In genomic region chr7:1529383-1530116, GRCh38 we compare ENCODE assay signal across 9 cellular contexts. TPM values are rescaled to one million over a fixed set of nuclear protein-coding genes. Genes with fewer than 3 reads are reported as not detected.
DNase-seq lines count a peak whose midpoint lies in the region; ATAC-seq and TF ChIP-seq lines count a peak whose summit lies in the region.
"Had no signal": no experiment of that assay in that cellular context is flagged by ENCODE, and none has a peak within 500 bp of the region (broad histone marks: within the 10 kb centered on the region; RNA-seq: fewer than 3 reads in every experiment).

No MANE protein-coding gene starts in this region.

- peaks cover 33% of the 10 kb centered on the region for H3K4me1 Mint-ChIP-seq in activated T-cell treated with anti-CD3 and anti-CD28 coated beads, Interleukin-2, amount 50 U/mL, for 24 hours (ENCODE audit: low read depth)

- H3K36me3 Mint-ChIP-seq in activated T-cell treated with anti-CD3 and anti-CD28 coated beads, Interleukin-2, amount 50 U/mL, for 24 hours (ENCODE audit: low read depth): peaks cover 27% of the 10 kb centered on the region

- H3K4me3 Mint-ChIP-seq in activated T-cell treated with anti-CD3 and anti-CD28 coated beads, Interleukin-2, amount 50 U/mL, for 24 hours: peak overlapping the region; percentile 69

- H3K9ac ChIP-seq in iPS-20b (ENCODE audit: low read depth, low read length): no peak overlapping the region

- H3K27ac Mint-ChIP-seq in activated T-cell treated with anti-CD3 and anti-CD28 coated beads, Interleukin-2, amount 50 U/mL, for 24 hours: peak overlapping the region; percentile 79

- no peaks in the 10 kb centered on the region for H3K27me3 Mint-ChIP-seq in activated T-cell treated with anti-CD3 and anti-CD28 coated beads, Interleukin-2, amount 50 U/mL, for 24 hours

- H3K9me3 ChIP-seq in iPS-20b (ENCODE audit: insufficient read depth, low read depth, low read length): no peaks in the 10 kb centered on the region
- H3K9me3 ChIP-seq in spleen: no peaks in the 10 kb centered on the region
- H3K9me3 ChIP-seq: tibial nerve had no signal

- H3K36me3 ChIP-seq in iPS-20b (ENCODE audit: insufficient read depth, low read depth, low read length) (no peaks in the 10 kb centered on the region), spleen (peaks cover 0 to 2% (median under 1%) of the 10 kb centered on the region in 6 donors)
- H3K36me3 ChIP-seq: tibial nerve had no signal

- ATAC-seq in HG03378 (IDR thresholded peaks at IDR 0.05; ENCODE audit: unreplicated experiment) (no peak), HG02852 (IDR thresholded peaks at IDR 0.05; ENCODE audit: unreplicated experiment) (no peak)

- intact Hi-C loops in spleen (cut with DNase I; ENCODE audit: low total_unique reads): no loop called here

- no peak for TF ChIP-seq POLR2A in spleen (IDR thresholded peaks at IDR 0.05)

- TF ChIP-seq CTCF in spleen (IDR thresholded peaks at IDR 0.05 in 8 of 11, conservative IDR thresholded peaks at IDR 0.05 in 3 of 11): no peak

- H3K27ac ChIP-seq in iPS-20b (ENCODE audit: low read length): no peak overlapping the region
- peak overlapping the region in 2 of 8 donors; percentile 90 to 94 for H3K27ac ChIP-seq in spleen

- DNase-seq in activated T-cell treated with anti-CD3 and anti-CD28 coated beads, Interleukin-2, amount 50 U/mL, for 24 hours: no peak
- DNase-seq in activated T-cell treated with anti-CD3 and anti-CD28 coated beads, Interleukin-2, amount 50 U/mL, for 1 hour: no peak
- DNase-seq in RPMI8226 (peak; percentile 24), spleen (peak; percentile 86), hypothalamus (lab: John Stamatoyannopoulos, UW) (no peak)

- no peaks in the 10 kb centered on the region for H3K9me3 Mint-ChIP-seq in activated T-cell treated with anti-CD3 and anti-CD28 coated beads, Interleukin-2, amount 50 U/mL, for 24 hours

- H3K27me3 ChIP-seq in iPS-20b (ENCODE audit: insufficient read depth, low read length) (no peaks in the 10 kb centered on the region), spleen (replicated peaks in 1 of 7) (peaks cover 0 to 5% (median 0%) of the 10 kb centered on the region in 7 donors)
- H3K27me3 ChIP-seq: tibial nerve had no signal

- H3K4me3 ChIP-seq in iPS-20b (ENCODE audit: low read length) (peak overlapping the region; percentile 57; the same call in 1 of the 2 replicates), spleen (peak overlapping the region in 3 of 8 donors; percentile 52 to 85 (median 74))

- H3K4me1 ChIP-seq in iPS-20b (ENCODE audit: insufficient read depth, low read length) (peaks cover 8% of the 10 kb centered on the region), spleen (peaks cover 10 to 44% (median 39%) of the 10 kb centered on the region in 6 donors)

- WGBS in spleen, 5 donors: 67 to 79% (median 70%) methylated on average over 4 to 21 of the region's 21 CpGs

RNA-seq across cellular contexts. Expression of gene MAFK, which starts 1.0 kb away (rescaled TPM):
- 10 to 100 TPM; 11.2 to 36.6 (median 27.0) TPM for total RNA-seq in spleen
- polyA plus RNA-seq in spleen: 10 to 100 TPM in 2 of 3 donors, 1 to 10 TPM in 1; 8.9 to 30.4 (median 10.3) TPM

RNA-seq across cellular contexts. Expression of gene INTS1, which starts 25.4 kb away (rescaled TPM):
- 10 to 100 TPM; 47.3 to 95.7 (median 79.0) TPM for total RNA-seq in spleen
- 100 to 1,000 TPM in 1 of 3 donors, 10 to 100 TPM in 2; 51.4 to 126 (median 80.3) TPM for polyA plus RNA-seq in spleen

RNA-seq across cellular contexts. Expression of gene TMEM184A, which starts 26.5 kb away (rescaled TPM):
- under 1 TPM in 3 of 7 donors, not detected in 4; 0.17 to 0.39 (median 0.28) TPM for total RNA-seq in spleen
- under 1 TPM; 0.09 to 0.26 (median 0.15) TPM for polyA plus RNA-seq in spleen

RNA-seq across cellular contexts. Expression of gene PSMG3, which starts 40.3 kb away (rescaled TPM):
- 10 to 100 TPM; 18.2 to 41.1 (median 23.0) TPM for total RNA-seq in spleen
- 10 to 100 TPM; 84.5 to 89.9 (median 86.7) TPM for polyA plus RNA-seq in spleen

Comparison
In these comparisons a context has a peak if more than half of its experiments do, and no peak if none do; other contexts are left out.
1. DNase-seq: peak in RPMI8226 (single experiment) and spleen (single experiment); none in activated T-cell treated with anti-CD3 and anti-CD28 coated beads, Interleukin-2, amount 50 U/mL, for 24 hours (single experiment), activated T-cell treated with anti-CD3 and anti-CD28 coated beads, Interleukin-2, amount 50 U/mL, for 1 hour (single experiment) and hypothalamus (0 of 51).